Comparison of ENCODE assay signal across 25 cellular contexts in genomic region chr7:100686822-100687211, GRCh38. TPM values are rescaled to one million over a fixed set of nuclear protein-coding genes. Genes with fewer than 3 reads are reported as not detected.
DNase-seq lines count a peak whose midpoint lies in the region; ATAC-seq, FAIRE-seq and TF ChIP-seq lines count a peak whose summit lies in the region.
"Had no signal": no experiment of that assay in that cellular context is flagged by ENCODE, and none has a peak within 500 bp of the region (broad histone marks: within the 10 kb centered on the region; RNA-seq: fewer than 3 reads in every experiment).

No MANE protein-coding gene starts in this region.

- ATAC-seq in activated T-cell treated with anti-CD3 and anti-CD28 coated beads, Interleukin-2, amount 50 U/mL, for 4 hours: no peak
- ATAC-seq in HG03159 (IDR thresholded peaks at IDR 0.05; ENCODE audit: unreplicated experiment): no peak
- ATAC-seq: CD8-positive, alpha-beta T cell; GM23338 had no signal

- no peak for TF ChIP-seq CTCF in kidney (IDR thresholded peaks at IDR 0.05; ENCODE audit: borderline replicate concordance, extremely low read depth, insufficient read depth)

- no peaks in the 10 kb centered on the region for H3K9me3 Mint-ChIP-seq in activated T-cell treated with anti-CD3 and anti-CD28 coated beads, Interleukin-2, amount 50 U/mL, for 24 hours
- no peaks in the 10 kb centered on the region for H3K9me3 Mint-ChIP-seq in activated T-cell treated with anti-CD3 and anti-CD28 coated beads, Interleukin-2, amount 50 U/mL, for 4 hours
- H3K9me3 Mint-ChIP-seq: CD8-positive, alpha-beta T cell; GM23338 had no signal

- H3K9me3 ChIP-seq in kidney (ENCODE audit: control insufficient read depth in 1 of 2, low read length in 2 of 2): no peaks in the 10 kb centered on the region

- H3K4me3 ChIP-seq in kidney (ENCODE audit: low read length in 2 of 2): no peak overlapping the region
- H3K4me3 ChIP-seq: GM23338 had no signal

- no peak overlapping the region for H3K4me3 Mint-ChIP-seq in activated T-cell treated with anti-CD3 and anti-CD28 coated beads, Interleukin-2, amount 50 U/mL, for 24 hours
- H3K4me3 Mint-ChIP-seq in activated T-cell treated with anti-CD3 and anti-CD28 coated beads, Interleukin-2, amount 50 U/mL, for 4 hours: no peak overlapping the region
- H3K4me3 Mint-ChIP-seq: CD8-positive, alpha-beta T cell; GM23338 had no signal

- no peak overlapping the region for H3K9ac ChIP-seq in kidney (ENCODE audit: low read length in 2 of 2)

- peaks cover 72% of the 10 kb centered on the region for H3K36me3 Mint-ChIP-seq in activated T-cell treated with anti-CD3 and anti-CD28 coated beads, Interleukin-2, amount 50 U/mL, for 24 hours (ENCODE audit: low read depth)
- peaks cover 11% of the 10 kb centered on the region for H3K36me3 Mint-ChIP-seq in activated T-cell treated with anti-CD3 and anti-CD28 coated beads, Interleukin-2, amount 50 U/mL, for 4 hours (ENCODE audit: insufficient read depth)

- intact Hi-C loops in kidney (cut with DNase I): loop anchor here (10.0 kb wide), 2 partner anchors 112 to 222 kb away; partner anchors contain the start of genes SAP25 and SPACDR

- H3K27ac Mint-ChIP-seq in activated T-cell treated with anti-CD3 and anti-CD28 coated beads, Interleukin-2, amount 50 U/mL, for 24 hours: peak overlapping the region; percentile 26
- H3K27ac Mint-ChIP-seq: CD8-positive, alpha-beta T cell; GM23338 had no signal

- peaks cover 38% of the 10 kb centered on the region for H3K4me1 Mint-ChIP-seq in activated T-cell treated with anti-CD3 and anti-CD28 coated beads, Interleukin-2, amount 50 U/mL, for 24 hours (ENCODE audit: low read depth)
- H3K4me1 Mint-ChIP-seq in activated T-cell treated with anti-CD3 and anti-CD28 coated beads, Interleukin-2, amount 50 U/mL, for 4 hours (ENCODE audit: low read depth): peaks cover 15% of the 10 kb centered on the region

- no peaks in the 10 kb centered on the region for H3K27me3 Mint-ChIP-seq in activated T-cell treated with anti-CD3 and anti-CD28 coated beads, Interleukin-2, amount 50 U/mL, for 24 hours
- no peaks in the 10 kb centered on the region for H3K27me3 Mint-ChIP-seq in activated T-cell treated with anti-CD3 and anti-CD28 coated beads, Interleukin-2, amount 50 U/mL, for 4 hours (ENCODE audit: low read depth)

- H3K4me1 ChIP-seq in kidney (ENCODE audit: control insufficient read depth in 1 of 2, insufficient read depth in 1 of 2, low read depth in 1 of 2, low read length in 2 of 2): peaks cover 6 to 11% of the 10 kb centered on the region in 2 donors

- H3K36me3 ChIP-seq in kidney (ENCODE audit: control insufficient read depth in 1 of 2, insufficient read depth in 2 of 2, low read length in 2 of 2): peaks cover 12 to 26% of the 10 kb centered on the region in 2 donors

- H3K27ac ChIP-seq in kidney (ENCODE audit: low read depth in 2 of 2, low read length in 2 of 2): no peak overlapping the region
- H3K27ac ChIP-seq: 22Rv1 had no signal

- no peak for FAIRE-seq in kidney (lab: Jason Lieb, UNC)
- FAIRE-seq: G401.6, GM18507, HTR-8/SVneo had no signal

- no peak for DNase-seq in activated T-cell treated with anti-CD3 and anti-CD28 coated beads, Interleukin-2, amount 50 U/mL, for 24 hours
- no peak for DNase-seq in activated T-cell treated with anti-CD3 and anti-CD28 coated beads, Interleukin-2, amount 50 U/mL, for 4 hours
- peak; percentile 56 for DNase-seq in kidney
- DNase-seq in stimulated activated CD4-positive, alpha-beta T cell treated with anti-CD3 and anti-CD28 coated beads, Interleukin-4, amount 100 ng/mL, for 1 hour: no peak
- no peak for DNase-seq in NK-92 treated with Interleukin-12 subunit alpha and Interleukin-12 subunit beta, amount 100 ng/mL, for 24 hours (lab: John Stamatoyannopoulos, UW)
- DNase-seq: ACHN; C1 segment of cervical spinal cord; Calu3; CD8-positive, alpha-beta T cell; HCEC 1CT; IMR-90; NCI-H1694; NCI-H2081; NCI-H2171; NCI-H446; NCI-H526; Right ventricle myocardium superior had no signal

RNA-seq across cellular contexts. Expression of gene GIGYF1, which starts 7.2 kb away (rescaled TPM):
- 10 to 100 TPM; 56.2 to 88.3 (median 58.0) TPM for total RNA-seq in activated T-cell treated with anti-CD3 and anti-CD28 coated beads, Interleukin-2, amount 50 U/mL, for 4 hours
- total RNA-seq in kidney: 51.3 TPM
- polyA plus RNA-seq in kidney (ENCODE audit: insufficient read depth, low read depth, low replicate concordance): 11.6 TPM

RNA-seq across cellular contexts. Expression of gene GNB2, which starts 13.3 kb away (rescaled TPM):
- total RNA-seq in activated T-cell treated with anti-CD3 and anti-CD28 coated beads, Interleukin-2, amount 50 U/mL, for 4 hours: 100 to 1,000 TPM; 209 to 231 (median 215) TPM
- 265 TPM for total RNA-seq in kidney
- 234 TPM for polyA plus RNA-seq in kidney (ENCODE audit: insufficient read depth, low read depth, low replicate concordance)

RNA-seq across cellular contexts. Expression of gene POP7, which starts 19.1 kb away (rescaled TPM):
- total RNA-seq in activated T-cell treated with anti-CD3 and anti-CD28 coated beads, Interleukin-2, amount 50 U/mL, for 4 hours: 100 to 1,000 TPM in 1 of 3 donors, 10 to 100 TPM in 2; 77.3 to 106 (median 85.9) TPM
- 25.7 TPM for total RNA-seq in kidney
- polyA plus RNA-seq in kidney (ENCODE audit: insufficient read depth, low read depth, low replicate concordance): 41.8 TPM

RNA-seq across cellular contexts. Expression of gene ACTL6B, which starts 30.6 kb away (rescaled TPM):
- total RNA-seq in activated T-cell treated with anti-CD3 and anti-CD28 coated beads, Interleukin-2, amount 50 U/mL, for 4 hours: not detected
- not detected for total RNA-seq in kidney
- not detected for polyA plus RNA-seq in kidney (ENCODE audit: insufficient read depth, low read depth, low replicate concordance)
- total RNA-seq: Calu3; CD8-positive, alpha-beta T cell; Daoy; IMR-90; Right ventricle myocardium superior; SK-MEL-5 had no signal
- polyA plus RNA-seq: IMR-90 had no signal

RNA-seq across cellular contexts. Expression of gene EPO, which starts 33.5 kb away (rescaled TPM):
- total RNA-seq in activated T-cell treated with anti-CD3 and anti-CD28 coated beads, Interleukin-2, amount 50 U/mL, for 4 hours: not detected
- not detected for total RNA-seq in kidney
- polyA plus RNA-seq in kidney (ENCODE audit: insufficient read depth, low read depth, low replicate concordance): not detected
- total RNA-seq: Calu3; CD8-positive, alpha-beta T cell; Daoy; GM23338; IMR-90; Right ventricle myocardium superior had no signal
- polyA plus RNA-seq: IMR-90 had no signal
